Comparison of ENCODE assay signal across 15 cellular contexts in the genomic region with DNA sequence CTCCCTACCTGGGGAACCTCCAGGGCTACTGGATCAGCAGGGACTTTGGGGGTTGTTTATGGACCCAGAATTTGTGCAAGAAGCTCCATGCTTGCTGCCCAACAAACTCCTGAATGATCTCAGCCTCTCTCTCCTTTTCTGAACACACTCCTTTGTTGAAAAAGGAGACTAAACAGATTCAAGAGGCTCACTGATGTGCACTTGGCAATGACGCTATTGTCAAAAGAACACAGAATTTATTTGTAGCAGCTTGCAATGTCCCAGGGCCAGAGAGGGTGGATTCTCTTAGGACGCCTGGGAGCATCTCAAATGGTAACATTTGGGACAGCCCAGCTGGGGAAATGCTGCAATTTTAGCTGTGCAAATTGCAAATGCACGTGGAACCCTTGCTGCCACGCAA.
"Had no signal": no experiment of that assay in that cellular context is flagged by ENCODE, and none has a peak within 500 bp of the region (broad histone marks: within the 10 kb centered on the region; RNA-seq: fewer than 3 reads in every experiment).

No MANE protein-coding gene starts in this region.

- H3K27me3 ChIP-seq: right atrium auricular region, tibial artery, uterus had no signal

- DNase-seq: effector memory CD8-positive, alpha-beta T cell; esophagus squamous epithelium; heart right ventricle; kidney; left colon; left ventricle myocardium superior; naive B cell; stimulated activated CD4-positive, alpha-beta T cell treated with anti-CD3 and anti-CD28 coated beads, Interleukin-2, amount 100 ng/mL, for 48 hours; stimulated activated naive CD4-positive, alpha-beta T cell treated with Interleukin-2 at 50 U/mL for 16 hours; tibial artery; uterus had no signal

- H3K27ac ChIP-seq: esophagus squamous epithelium, heart right ventricle, right atrium auricular region, tibial artery, upper lobe of left lung, uterus had no signal

- H3K4me3 ChIP-seq: esophagus squamous epithelium, heart right ventricle, lung, right atrium auricular region, smooth muscle cell, tibial artery, upper lobe of left lung, uterus had no signal

- H3K4me2 ChIP-seq: smooth muscle cell had no signal

- H3K36me3 ChIP-seq: esophagus squamous epithelium, heart right ventricle, right atrium auricular region, upper lobe of left lung, uterus had no signal

- H3K9me3 ChIP-seq: esophagus squamous epithelium, right atrium auricular region, tibial artery, upper lobe of left lung, uterus had no signal

- H3K4me1 ChIP-seq: right atrium auricular region, upper lobe of left lung, uterus had no signal
